Comparison of ENCODE assay signal across 11 cellular contexts in genomic region chr7:106026101-106026500, GRCh38.
"Had no signal": no experiment of that assay in that cellular context is flagged by ENCODE, and none has a peak within 500 bp of the region (broad histone marks: within the 10 kb centered on the region; RNA-seq: fewer than 3 reads in every experiment).

No MANE protein-coding gene starts in this region.

- H3K9ac ChIP-seq: GM23248, KMS-11 had no signal

- H3K27ac ChIP-seq: GM23248, KMS-11 had no signal

- H3K4me2 ChIP-seq: KMS-11 had no signal

- H3K9me3 ChIP-seq: HAP-1 had no signal

- FAIRE-seq: HTR-8/SVneo had no signal

- H3K4me3 ChIP-seq: GM23248, HAP-1 had no signal

- DNase-seq: GM23248, GOT3, H7, HFFc6, IMR-90, Karpas-422, KBM-7 had no signal

- H3K36me3 ChIP-seq: HAP-1 had no signal

- H2AFZ ChIP-seq: GM23248 had no signal

- ATAC-seq: HCT116 had no signal
